ENCODE assay signal across 1 cellular context in genomic region chr3:149397528-149397927, GRCh38.
TF ChIP-seq lines count a peak whose summit lies in the region.

No MANE protein-coding gene starts in this region.

TF ChIP-seq in SK-N-SH, 30 proteins besides CTCF, POLR2A, EP300 and RAD21 (continued from another document):
- TF ChIP-seq PBX3 (IDR thresholded peaks at IDR 0.05): no peak
- peak; percentile 53 for TF ChIP-seq GATA2 (CRISPR knock-in tag; IDR thresholded peaks at IDR 0.05)
- no peak for TF ChIP-seq ZBTB33 (IDR thresholded peaks at IDR 0.05; ENCODE audit: borderline replicate concordance, low read depth)
- no peak for TF ChIP-seq FOXM1 (IDR thresholded peaks at IDR 0.05; ENCODE audit: low read depth)
- TF ChIP-seq TAF1 (IDR thresholded peaks at IDR 0.05; ENCODE audit: borderline replicate concordance, low read depth, low read length): no peak
- no peak for TF ChIP-seq USF2 (IDR thresholded peaks at IDR 0.05; ENCODE audit: borderline replicate concordance, low read depth, low read length)
- TF ChIP-seq GABPA (IDR thresholded peaks at IDR 0.05; ENCODE audit: low read depth): no peak
- TF ChIP-seq JUND (IDR thresholded peaks at IDR 0.05): no peak
- TF ChIP-seq CHD2 (IDR thresholded peaks at IDR 0.05; ENCODE audit: low read length, partially characterized antibody): peak; percentile 50
- no peak for TF ChIP-seq IRF3 (IDR thresholded peaks at IDR 0.05; ENCODE audit: low read depth, low read length)
- TF ChIP-seq FOSL2 (IDR thresholded peaks at IDR 0.05; ENCODE audit: borderline replicate concordance, low read depth): no peak
- TF ChIP-seq TEAD4 (IDR thresholded peaks at IDR 0.05; ENCODE audit: borderline replicate concordance, insufficient read depth): 0 out of 2 replicates have a peak, but pooled peaks have one; percentile 26
- TF ChIP-seq YY1 (IDR thresholded peaks at IDR 0.05; ENCODE audit: low read depth): no peak
- TF ChIP-seq RCOR1 (IDR thresholded peaks at IDR 0.05; ENCODE audit: low read length): peak; percentile 54; the same call in 1 of the 2 replicates
- TF ChIP-seq NRF1 (IDR thresholded peaks at IDR 0.05; ENCODE audit: low read depth, low read length): no peak
TF ChIP-seq in SK-N-SH: peak in this region for 6.
